Comparison of ENCODE assay signal across 9 cellular contexts in the genomic region with DNA sequence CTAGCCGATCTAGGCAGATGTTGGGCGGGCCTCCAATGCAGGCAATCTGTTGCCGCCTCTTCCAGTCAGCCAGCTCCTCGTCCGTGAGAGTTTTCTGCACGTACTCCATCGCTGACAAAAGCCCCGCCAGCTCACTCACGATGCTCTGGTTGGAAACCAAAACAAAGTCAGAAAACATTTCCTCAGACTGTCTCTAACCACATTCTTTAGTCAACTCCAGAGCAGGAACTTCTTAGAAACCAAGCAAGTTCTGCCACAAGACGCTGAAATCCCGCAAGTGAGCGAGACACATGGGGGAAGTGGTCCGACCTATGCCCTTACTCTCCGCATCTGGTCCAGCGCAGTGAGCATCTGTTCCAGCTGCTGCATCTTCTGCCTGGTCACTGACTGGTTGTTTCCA. TPM values are rescaled to one million over a fixed set of nuclear protein-coding genes. Genes with fewer than 3 reads are reported as not detected.
A peak's percentile ranks its signal among the peaks of the same experiment; 100 is the strongest.
DNase-seq lines count a peak whose midpoint lies in the region; ATAC-seq and TF ChIP-seq lines count a peak whose summit lies in the region.
"Had no signal": no experiment of that assay in that cellular context is flagged by ENCODE, and none has a peak within 500 bp of the region (broad histone marks: within the 10 kb centered on the region; RNA-seq: fewer than 3 reads in every experiment).

No MANE protein-coding gene starts in this region.

- no peaks in the 10 kb centered on the region for H3K27me3 Mint-ChIP-seq in activated T-cell treated with anti-CD3 and anti-CD28 coated beads, Interleukin-2, amount 50 U/mL, for 4 hours (ENCODE audit: low read depth)
- H3K27me3 Mint-ChIP-seq in progenitor cell of endocrine pancreas: no peaks in the 10 kb centered on the region

- H3K27me3 ChIP-seq in DND-41 (ENCODE audit: insufficient read depth, low read length, poor library complexity) (no peaks in the 10 kb centered on the region), right atrium auricular region (no peaks in the 10 kb centered on the region)

- no peaks in the 10 kb centered on the region for H3K4me1 ChIP-seq in DND-41 (ENCODE audit: insufficient read depth, low read length)
- H3K4me1 ChIP-seq in right atrium auricular region: peaks cover 0 to 11% of the 10 kb centered on the region in 2 donors

- peaks cover 56% of the 10 kb centered on the region for H3K36me3 ChIP-seq in DND-41 (ENCODE audit: insufficient read depth, low read length)
- H3K36me3 ChIP-seq in right atrium auricular region: peaks cover 95% of the 10 kb centered on the region

- no peak for TF ChIP-seq CTCF in DND-41 (IDR thresholded peaks at IDR 0.05; ENCODE audit: borderline replicate concordance, extremely low read depth, low read length, poor library complexity, severe bottlenecking)
- TF ChIP-seq CTCF in progenitor cell of endocrine pancreas (IDR thresholded peaks at IDR 0.05; ENCODE audit: unreplicated experiment): no peak
- no peak for TF ChIP-seq CTCF in right atrium auricular region (IDR thresholded peaks at IDR 0.05)

- DNase-seq in DND-41 (no peak), progenitor cell of endocrine pancreas (ENCODE audit: low spot score, unreplicated experiment) (no peak), putamen (ENCODE audit: low spot score) (no peak), right atrium auricular region (ENCODE audit: low spot score) (no peak), NCI-H1436 treated with DMSO at 0.1 percent for 48 hours (lab: John Stamatoyannopoulos, UW) (no peak)
- peak; percentile 63 for DNase-seq in activated T-cell treated with anti-CD3 and anti-CD28 coated beads, Interleukin-2, amount 50 U/mL, for 4 hours

- no peak overlapping the region for H2AFZ ChIP-seq in DND-41 (ENCODE audit: low read depth, low read length)

- H3K27ac Mint-ChIP-seq in progenitor cell of endocrine pancreas: peak overlapping the region; percentile 37

- H3K4me3 Mint-ChIP-seq in activated T-cell treated with anti-CD3 and anti-CD28 coated beads, Interleukin-2, amount 50 U/mL, for 4 hours: peak overlapping the region; percentile 61
- H3K4me3 Mint-ChIP-seq in progenitor cell of endocrine pancreas (ENCODE audit: low read depth): no peak overlapping the region

- H3K9ac ChIP-seq in DND-41 (ENCODE audit: low read depth, low read length): no peak overlapping the region

- peaks cover 48% of the 10 kb centered on the region for H3K36me3 Mint-ChIP-seq in activated T-cell treated with anti-CD3 and anti-CD28 coated beads, Interleukin-2, amount 50 U/mL, for 4 hours (ENCODE audit: insufficient read depth)
- H3K36me3 Mint-ChIP-seq in progenitor cell of endocrine pancreas (ENCODE audit: insufficient read depth): peaks cover 21% of the 10 kb centered on the region

- H3K4me1 Mint-ChIP-seq in activated T-cell treated with anti-CD3 and anti-CD28 coated beads, Interleukin-2, amount 50 U/mL, for 4 hours (ENCODE audit: low read depth): peaks cover 61% of the 10 kb centered on the region
- no peaks in the 10 kb centered on the region for H3K4me1 Mint-ChIP-seq in progenitor cell of endocrine pancreas (ENCODE audit: low read depth)

- H3K4me2 ChIP-seq in DND-41 (ENCODE audit: insufficient read depth, low read length): no peak overlapping the region

- ATAC-seq in DND-41 (ENCODE audit: insufficient read depth, low read depth) (0 out of 3 replicates have a peak, but pooled peaks have one; percentile 24), HG03060 (IDR thresholded peaks at IDR 0.05; ENCODE audit: low read depth, unreplicated experiment) (peak; percentile 48), HG03571 (IDR thresholded peaks at IDR 0.05; ENCODE audit: unreplicated experiment) (no peak)
- ATAC-seq in activated T-cell treated with anti-CD3 and anti-CD28 coated beads, Interleukin-2, amount 50 U/mL, for 4 hours: peak; percentile 73 to 75
- ATAC-seq: left lobe of liver had no signal

- H3K4me3 ChIP-seq in DND-41 (ENCODE audit: low read depth in 1 of 2, low read length in 2 of 2): no peak overlapping the region
- no peak overlapping the region for H3K4me3 ChIP-seq in right atrium auricular region

- H3K9me3 Mint-ChIP-seq in activated T-cell treated with anti-CD3 and anti-CD28 coated beads, Interleukin-2, amount 50 U/mL, for 4 hours: no peaks in the 10 kb centered on the region
- H3K9me3 Mint-ChIP-seq in progenitor cell of endocrine pancreas (ENCODE audit: low read depth): no peaks in the 10 kb centered on the region

- H4K20me1 ChIP-seq in DND-41 (ENCODE audit: insufficient read depth, low read length): no peaks in the 10 kb centered on the region

- H3K79me2 ChIP-seq in DND-41 (ENCODE audit: insufficient read depth, low read length): no peaks in the 10 kb centered on the region

- no peak overlapping the region for H3K27ac ChIP-seq in DND-41 (ENCODE audit: low read length)
- H3K27ac ChIP-seq in right atrium auricular region: no peak overlapping the region

- H3K9me3 ChIP-seq in DND-41 (ENCODE audit: insufficient read depth, low read length, severe bottlenecking): no peaks in the 10 kb centered on the region
- no peaks in the 10 kb centered on the region for H3K9me3 ChIP-seq in right atrium auricular region

RNA-seq across cellular contexts. Expression of a gene that starts 49.1 kb away (rescaled TPM):
- 100 to 1,000 TPM; 193 to 264 (median 220) TPM for total RNA-seq in activated T-cell treated with anti-CD3 and anti-CD28 coated beads, Interleukin-2, amount 50 U/mL, for 4 hours
- 0.74 and 1.4 TPM in 2 replicates for total RNA-seq in progenitor cell of endocrine pancreas
- total RNA-seq in right atrium auricular region: 10 to 100 TPM; 16.9 to 51.2 TPM

RNA-seq across cellular contexts. Expression of a gene that starts 50.8 kb away (rescaled TPM):
- total RNA-seq in activated T-cell treated with anti-CD3 and anti-CD28 coated beads, Interleukin-2, amount 50 U/mL, for 4 hours: 100 to 1,000 TPM; 172 to 175 (median 173) TPM
- 41.2 and 42.2 TPM in 2 replicates for total RNA-seq in progenitor cell of endocrine pancreas
- total RNA-seq in right atrium auricular region: 100 to 1,000 TPM; 105 to 150 TPM
